In genomic region chr9:110370316-110370715, GRCh38 we compare ENCODE assay signal across 26 cellular contexts. TPM values are rescaled to one million over a fixed set of nuclear protein-coding genes. Genes with fewer than 3 reads are reported as not detected.
DNase-seq lines count a peak whose midpoint lies in the region; ATAC-seq, FAIRE-seq and TF ChIP-seq lines count a peak whose summit lies in the region.
"Had no signal": no experiment of that assay in that cellular context is flagged by ENCODE, and none has a peak within 500 bp of the region (broad histone marks: within the 10 kb centered on the region; RNA-seq: fewer than 3 reads in every experiment).

No MANE protein-coding gene starts in this region.

- H3K4me3 ChIP-seq in A549: no peak overlapping the region
- H3K4me3 ChIP-seq: lung, PC-9 had no signal

- intact Hi-C loops in activated CD4-positive, alpha-beta T cell treated with anti-CD3 and anti-CD28 coated beads, Interleukin-2, amount 10 ng/mL, durations not matched to agents 24 days and 14 days (cut with micrococcal nuclease): no loop called here

- no peak for TF ChIP-seq POLR2A in A549 (IDR thresholded peaks at IDR 0.05; ENCODE audit: low read length)

- TF ChIP-seq EP300 in A549 (IDR thresholded peaks at IDR 0.05): no peak

- H3K27me3 Mint-ChIP-seq in activated CD4-positive, alpha-beta T cell treated with anti-CD3 and anti-CD28 coated beads, Interleukin-2, amount 10 ng/mL, durations not matched to agents 24 days and 14 days: peaks cover 2% of the 10 kb centered on the region

- no peaks in the 10 kb centered on the region for H3K4me1 ChIP-seq in A549
- H3K4me1 ChIP-seq in foreskin keratinocyte: peaks cover 19% of the 10 kb centered on the region

- WGBS in A549 (ENCODE audit: missing lambda C conversion rate): 3% methylated on average over 3 of the region's 3 CpGs

- DNase-seq in A549 (ENCODE audit: low read depth in 1 of 2, low spot score in 1 of 2) (no peak), HCEC 1CT (peak; percentile 75), foreskin keratinocyte (peak; percentile 68 to 88), NAMALWA (ENCODE audit: low spot score) (no peak), NCI-H526 treated with DMSO at 0.1 percent for 48 hours (lab: John Stamatoyannopoulos, UW) (no peak), medulla oblongata (ENCODE audit: extremely low spot score) (no peak)
- DNase-seq in activated CD4-positive, alpha-beta T cell treated with anti-CD3 and anti-CD28 coated beads, Interleukin-2, amount 10 ng/mL, durations not matched to agents 24 days and 14 days: no peak
- DNase-seq: activated CD8-positive, alpha-beta memory T cell treated with anti-CD3 and anti-CD28 coated beads for 24 hours; GDM1; H9; naive thymus-derived CD4-positive, alpha-beta T cell; NCI-H2081; NCI-H526; stimulated activated CD4-positive, alpha-beta T cell treated with anti-CD3 and anti-CD28 coated beads, Interleukin-12 subunit alpha, Interleukin-12 subunit beta, amount 100 ng/mL, for 4 hours; stimulated activated naive CD4-positive, alpha-beta T cell treated with Interleukin-2 at 50 U/mL for 16 hours; SW 1271 had no signal

- no peak overlapping the region for H3K27ac ChIP-seq in A549
- H3K27ac ChIP-seq in foreskin keratinocyte: peak overlapping the region; percentile 41
- H3K27ac ChIP-seq: PC-9, VCaP had no signal

- POLR2A ChIA-PET in A549 (lab: Yijun Ruan, JAX): interaction anchor here (0.6 to 0.7 kb wide), 3 partner anchors 19 to 184 kb away, joined by 3 to 4 read pairs (median 3); partner anchors contain the start of gene TXN

- no peaks in the 10 kb centered on the region for H3K27me3 ChIP-seq in foreskin keratinocyte

- TF ChIP-seq RAD21 in A549 (conservative IDR thresholded peaks at IDR 0.05 in 1 of 2, IDR thresholded peaks at IDR 0.05 in 1 of 2): no peak

- no peak for ATAC-seq in A549
- no peak for ATAC-seq in SK-N-SH treated with all-trans-retinoic acid at 6 μM for 48 hours
- peak; percentile 82 for ATAC-seq in foreskin keratinocyte
- ATAC-seq: HepG2; naive thymus-derived CD4-positive, alpha-beta T cell had no signal

- H3K4me3 Mint-ChIP-seq in activated CD4-positive, alpha-beta T cell treated with anti-CD3 and anti-CD28 coated beads, Interleukin-2, amount 10 ng/mL, durations not matched to agents 24 days and 14 days: no peak overlapping the region
- H3K4me3 Mint-ChIP-seq: activated T-helper 1 cell treated with anti-CD3 and anti-CD28 coated beads, Interleukin-12 subunit alpha, Interleukin-12 subunit beta, Interleukin-2, Interleukin-4 antibody, amounts not matched to agents 30 ng/mL and 10 ng/mL and 1 ng/mL, durations not matched to agents 14 hours and 24 hours and 36 hours; H9; naive thymus-derived CD4-positive, alpha-beta T cell had no signal

- no peak overlapping the region for H3K27ac Mint-ChIP-seq in activated CD4-positive, alpha-beta T cell treated with anti-CD3 and anti-CD28 coated beads, Interleukin-2, amount 10 ng/mL, durations not matched to agents 24 days and 14 days
- H3K27ac Mint-ChIP-seq: activated T-helper 1 cell treated with anti-CD3 and anti-CD28 coated beads, Interleukin-12 subunit alpha, Interleukin-12 subunit beta, Interleukin-2, Interleukin-4 antibody, amounts not matched to agents 30 ng/mL and 10 ng/mL and 1 ng/mL, durations not matched to agents 14 hours and 24 hours and 36 hours; H9; naive thymus-derived CD4-positive, alpha-beta T cell had no signal

- no peaks in the 10 kb centered on the region for H3K36me3 Mint-ChIP-seq in activated CD4-positive, alpha-beta T cell treated with anti-CD3 and anti-CD28 coated beads, Interleukin-2, amount 10 ng/mL, durations not matched to agents 24 days and 14 days (ENCODE audit: low read depth)
- H3K36me3 Mint-ChIP-seq: naive thymus-derived CD4-positive, alpha-beta T cell had no signal

- no peak overlapping the region for H3K4me2 ChIP-seq in A549
- H3K4me2 ChIP-seq: PC-9 had no signal

- H3K9me3 Mint-ChIP-seq in activated CD4-positive, alpha-beta T cell treated with anti-CD3 and anti-CD28 coated beads, Interleukin-2, amount 10 ng/mL, durations not matched to agents 24 days and 14 days: no peaks in the 10 kb centered on the region
- H3K9me3 Mint-ChIP-seq: activated T-helper 1 cell treated with anti-CD3 and anti-CD28 coated beads, Interleukin-12 subunit alpha, Interleukin-12 subunit beta, Interleukin-2, Interleukin-4 antibody, amounts not matched to agents 30 ng/mL and 10 ng/mL and 1 ng/mL, durations not matched to agents 14 hours and 24 hours and 36 hours; H9 had no signal

- TF ChIP-seq CTCF in A549 (IDR thresholded peaks at IDR 0.05): no peak
- no peak for TF ChIP-seq CTCF in foreskin keratinocyte (conservative IDR thresholded peaks at IDR 0.05)

- CTCF ChIA-PET in A549 (lab: Yijun Ruan, JAX): interaction anchor here (0.6 kb wide), 1 partner anchor 1471 kb away, joined by 3 read pairs; no protein-coding TSS in a partner anchor

- H3K4me1 Mint-ChIP-seq in activated CD4-positive, alpha-beta T cell treated with anti-CD3 and anti-CD28 coated beads, Interleukin-2, amount 10 ng/mL, durations not matched to agents 24 days and 14 days: no peaks in the 10 kb centered on the region
- H3K4me1 Mint-ChIP-seq: H9; naive thymus-derived CD4-positive, alpha-beta T cell had no signal

- FAIRE-seq in A549 (lab: Jason Lieb, UNC): no peak
- FAIRE-seq: HepG2 had no signal

- no peaks in the 10 kb centered on the region for H3K9me3 ChIP-seq in A549

TF ChIP-seq in A549, 52 proteins besides CTCF, POLR2A, EP300 and RAD21:
- TF ChIP-seq, protein P1, sequence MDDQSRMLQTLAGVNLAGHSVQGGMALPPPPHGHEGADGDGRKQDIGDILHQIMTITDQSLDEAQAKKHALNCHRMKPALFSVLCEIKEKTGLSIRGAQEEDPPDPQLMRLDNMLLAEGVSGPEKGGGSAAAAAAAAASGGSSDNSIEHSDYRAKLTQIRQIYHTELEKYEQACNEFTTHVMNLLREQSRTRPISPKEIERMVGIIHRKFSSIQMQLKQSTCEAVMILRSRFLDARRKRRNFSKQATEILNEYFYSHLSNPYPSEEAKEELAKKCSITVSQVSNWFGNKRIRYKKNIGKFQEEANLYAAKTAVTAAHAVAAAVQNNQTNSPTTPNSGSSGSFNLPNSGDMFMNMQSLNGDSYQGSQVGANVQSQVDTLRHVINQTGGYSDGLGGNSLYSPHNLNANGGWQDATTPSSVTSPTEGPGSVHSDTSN (IDR thresholded peaks at IDR 0.05): no peak
- TF ChIP-seq JUNB (IDR thresholded peaks at IDR 0.05): 0 out of 2 replicates have a peak, but pooled peaks have one; percentile 21
- TF ChIP-seq MAFK (IDR thresholded peaks at IDR 0.05; ENCODE audit: partially characterized antibody): no peak
- no peak for TF ChIP-seq JUN (IDR thresholded peaks at IDR 0.05)

TF ChIP-seq in SK-N-SH treated with all-trans-retinoic acid at 6 μM for 48 hours, 23 proteins besides CTCF, POLR2A, EP300 and RAD21:
- TF ChIP-seq, protein P2, sequence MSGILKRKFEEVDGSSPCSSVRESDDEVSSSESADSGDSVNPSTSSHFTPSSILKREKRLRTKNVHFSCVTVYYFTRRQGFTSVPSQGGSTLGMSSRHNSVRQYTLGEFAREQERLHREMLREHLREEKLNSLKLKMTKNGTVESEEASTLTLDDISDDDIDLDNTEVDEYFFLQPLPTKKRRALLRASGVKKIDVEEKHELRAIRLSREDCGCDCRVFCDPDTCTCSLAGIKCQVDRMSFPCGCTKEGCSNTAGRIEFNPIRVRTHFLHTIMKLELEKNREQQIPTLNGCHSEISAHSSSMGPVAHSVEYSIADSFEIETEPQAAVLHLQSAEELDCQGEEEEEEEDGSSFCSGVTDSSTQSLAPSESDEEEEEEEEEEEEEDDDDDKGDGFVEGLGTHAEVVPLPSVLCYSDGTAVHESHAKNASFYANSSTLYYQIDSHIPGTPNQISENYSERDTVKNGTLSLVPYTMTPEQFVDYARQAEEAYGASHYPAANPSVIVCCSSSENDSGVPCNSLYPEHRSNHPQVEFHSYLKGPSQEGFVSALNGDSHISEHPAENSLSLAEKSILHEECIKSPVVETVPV (CRISPR knock-in tag; IDR thresholded peaks at IDR 0.05): no peak
- TF ChIP-seq PATZ1 (CRISPR knock-in tag; IDR thresholded peaks at IDR 0.05; ENCODE audit: borderline replicate concordance) (no peak), ZNF8 (CRISPR knock-in tag; IDR thresholded peaks at IDR 0.05) (no peak), ZFP30 (CRISPR knock-in tag; IDR thresholded peaks at IDR 0.05) (no peak), ISL1 (CRISPR knock-in tag; IDR thresholded peaks at IDR 0.05) (peak; percentile 63), ESRRG (CRISPR knock-in tag; IDR thresholded peaks at IDR 0.05) (no peak), ZFP3 (CRISPR knock-in tag; IDR thresholded peaks at IDR 0.05) (no peak)

RNA-seq across cellular contexts. Expression of gene TXNDC8, which starts 32.7 kb away (rescaled TPM):
- polyA plus RNA-seq in A549 (2011; rRNA removed): not detected in 2 replicates
- not detected in 2 replicates for polyA plus RNA-seq in A549 (2012; cell fraction: cytosol; rRNA removed)
- not detected in 2 replicates for polyA plus RNA-seq in A549 (2012; cell fraction: nucleus; rRNA removed)
- polyA plus RNA-seq in A549 (2017; fragmentation: RNase III; extraction: RNeasy Plus Mini Kit Qiagen cat#74134 plus additional on column Dnase treatment): not detected in 3 replicates
- polyA minus RNA-seq in A549 (2011; rRNA and poly(A)+ RNA removed): not detected in 2 replicates
- not detected in 2 replicates for total RNA-seq in foreskin keratinocyte
- polyA plus RNA-seq in foreskin keratinocyte: not detected in 2 replicates
- not detected in 2 replicates for total RNA-seq in activated CD4-positive, alpha-beta T cell treated with anti-CD3 and anti-CD28 coated beads, Interleukin-2, amount 10 ng/mL, durations not matched to agents 24 days and 14 days
- total RNA-seq: activated T-helper 1 cell treated with anti-CD3 and anti-CD28 coated beads, Interleukin-12 subunit alpha, Interleukin-12 subunit beta, Interleukin-2, Interleukin-4 antibody, amounts not matched to agents 30 ng/mL and 10 ng/mL and 1 ng/mL, durations not matched to agents 14 hours and 24 hours and 36 hours; cerebellum; H9; HepG2; lung; naive thymus-derived CD4-positive, alpha-beta T cell; PC-9; posterior vena cava; ureter had no signal
- polyA plus RNA-seq: adipose tissue; HepG2; lung; naive thymus-derived CD4-positive, alpha-beta T cell had no signal

Comparison
In these comparisons a context has a peak if more than half of its experiments do, and no peak if none do; other contexts are left out.
1. DNase-seq: peak in HCEC 1CT (single experiment) and foreskin keratinocyte (2 of 2); none in A549 (0 of 2), NAMALWA (single experiment), NCI-H526 treated with DMSO at 0.1 percent for 48 hours (single experiment), medulla oblongata (single experiment) and activated CD4-positive, alpha-beta T cell treated with anti-CD3 and anti-CD28 coated beads, Interleukin-2, amount 10 ng/mL, durations not matched to agents 24 days and 14 days (single experiment).